Comparison of ENCODE assay signal across 8 cellular contexts in genomic region chr1:156571261-156571958, GRCh38. TPM values are rescaled to one million over a fixed set of nuclear protein-coding genes. Genes with fewer than 3 reads are reported as not detected.
DNase-seq lines count a peak whose midpoint lies in the region; ATAC-seq and TF ChIP-seq lines count a peak whose summit lies in the region.

No MANE protein-coding gene starts in this region.

- ATAC-seq in RWPE2 (ENCODE audit: low read depth): peak; percentile 58
- no peak for ATAC-seq in GM21723 (IDR thresholded peaks at IDR 0.05; ENCODE audit: unreplicated experiment)
- no peak for ATAC-seq in sciatic nerve

- H3K4me1 Mint-ChIP-seq in activated naive CD4-positive, alpha-beta T cell treated with anti-CD3 and anti-CD28 coated beads for 36 hours (ENCODE audit: low read depth): peaks cover 18% of the 10 kb centered on the region

- peak overlapping the region; percentile 93 for H3K4me3 Mint-ChIP-seq in activated naive CD4-positive, alpha-beta T cell treated with anti-CD3 and anti-CD28 coated beads for 36 hours

- intact Hi-C loops in activated naive CD4-positive, alpha-beta T cell treated with anti-CD3 and anti-CD28 coated beads for 36 hours (cut with micrococcal nuclease): loop anchor here (2.0 to 5.0 kb wide), 2 partner anchors 49 to 91 kb away; no protein-coding TSS in a partner anchor
- intact Hi-C loops in testis (cut with DNase I; ENCODE audit: low total_unique reads) (no loop called here), sciatic nerve (cut with DNase I) (no loop called here)

- no peak overlapping the region for H3K27ac Mint-ChIP-seq in activated naive CD4-positive, alpha-beta T cell treated with anti-CD3 and anti-CD28 coated beads for 36 hours

- H3K9me3 Mint-ChIP-seq in activated naive CD4-positive, alpha-beta T cell treated with anti-CD3 and anti-CD28 coated beads for 36 hours: no peaks in the 10 kb centered on the region

- H3K4me1 ChIP-seq in RWPE2 (ENCODE audit: insufficient read depth, poor library complexity, severe bottlenecking): peaks cover 10% of the 10 kb centered on the region
- H3K4me1 ChIP-seq in testis: peaks cover 12% of the 10 kb centered on the region

- CTCF ChIA-PET in activated naive CD4-positive, alpha-beta T cell treated with anti-CD3 and anti-CD28 coated beads for 36 hours (lab: Charles Lee): interaction anchor here (0.6 to 2.1 kb wide), 13 partner anchors 10 to 187 kb away, joined by 3 to 11 read pairs (median 3); no protein-coding TSS in a partner anchor

- H3K36me3 Mint-ChIP-seq in activated naive CD4-positive, alpha-beta T cell treated with anti-CD3 and anti-CD28 coated beads for 36 hours (ENCODE audit: low read depth): peaks cover 2% of the 10 kb centered on the region

- H3K27me3 ChIP-seq in RWPE2 (ENCODE audit: insufficient read depth, poor library complexity, severe bottlenecking) (no peaks in the 10 kb centered on the region), testis (no peaks in the 10 kb centered on the region)

- H3K4me3 ChIP-seq in RWPE2 (ENCODE audit: severe bottlenecking): peak overlapping the region; percentile 50
- H3K4me3 ChIP-seq in testis: no peak overlapping the region

- H3K27ac ChIP-seq in RWPE2 (ENCODE audit: poor library complexity, severe bottlenecking): peak overlapping the region; percentile 54
- no peak overlapping the region for H3K27ac ChIP-seq in testis

- DNase-seq in activated naive CD4-positive, alpha-beta T cell treated with anti-CD3 and anti-CD28 coated beads for 36 hours: no peak
- no peak for DNase-seq in activated naive CD4-positive, alpha-beta T cell treated with anti-CD3 and anti-CD28 coated beads, Interleukin-2, amount 50 U/mL, for 16 hours
- DNase-seq in RWPE2 (ENCODE audit: low spot score): no peak
- DNase-seq in fibroblast of the conjunctiva (ENCODE audit: low read depth): peak; percentile 87
- peak; percentile 75 for DNase-seq in stromal cell of bone marrow (ENCODE audit: low read depth)
- DNase-seq in testis: no peak
- DNase-seq in sciatic nerve (ENCODE audit: low spot score): no peak

- TF ChIP-seq POLR2A in testis (IDR thresholded peaks at IDR 0.05): no peak

- TF ChIP-seq CTCF in RWPE2 (IDR thresholded peaks at IDR 0.05; ENCODE audit: poor library complexity, severe bottlenecking) (no peak), testis (IDR thresholded peaks at IDR 0.05) (no peak)

- peaks cover 36% of the 10 kb centered on the region for H3K36me3 ChIP-seq in RWPE2 (ENCODE audit: low read depth)
- no peaks in the 10 kb centered on the region for H3K36me3 ChIP-seq in testis (ENCODE audit: low read depth, missing control alignments)

- H3K9me3 ChIP-seq in RWPE2 (ENCODE audit: severe bottlenecking) (no peaks in the 10 kb centered on the region), testis (no peaks in the 10 kb centered on the region)

- WGBS in testis, 2 donors: 31 to 41% methylated on average over 4 of the region's 4 CpGs

- H3K27me3 Mint-ChIP-seq in activated naive CD4-positive, alpha-beta T cell treated with anti-CD3 and anti-CD28 coated beads for 36 hours (ENCODE audit: low read depth): peaks cover 30% of the 10 kb centered on the region

RNA-seq across cellular contexts. Expression of gene IQGAP3, which starts 1.0 kb away (rescaled TPM):
- total RNA-seq in activated naive CD4-positive, alpha-beta T cell treated with anti-CD3 and anti-CD28 coated beads for 36 hours: 10 to 100 TPM in 1 of 2 experiments, 1 to 10 TPM in 1; 9.4 to 10.6 TPM
- total RNA-seq in testis (10 to 100 TPM in 1 of 2 donors, 1 to 10 TPM in 1; 8.2 to 13.4 TPM), sciatic nerve (0.76 TPM)
- 5.6 TPM for polyA plus RNA-seq in testis (ENCODE audit: insufficient read depth, low read depth, low replicate concordance)

RNA-seq across cellular contexts. Expression of gene TTC24, which starts 8.1 kb away (rescaled TPM):
- 1 to 10 TPM; 3.1 to 3.9 TPM for total RNA-seq in activated naive CD4-positive, alpha-beta T cell treated with anti-CD3 and anti-CD28 coated beads for 36 hours
- not detected for total RNA-seq in testis
- 0.38 TPM for polyA plus RNA-seq in testis (ENCODE audit: insufficient read depth, low read depth, low replicate concordance)
- total RNA-seq in sciatic nerve: not detected

RNA-seq across cellular contexts. Expression of gene NAXE, which starts 20.2 kb away (rescaled TPM):
- 10 to 100 TPM; 77.4 to 84.6 TPM for total RNA-seq in activated naive CD4-positive, alpha-beta T cell treated with anti-CD3 and anti-CD28 coated beads for 36 hours
- 100 to 1,000 TPM; 142 to 200 TPM for total RNA-seq in testis
- polyA plus RNA-seq in testis (ENCODE audit: insufficient read depth, low read depth, low replicate concordance): 110 TPM
- total RNA-seq in sciatic nerve: 47.3 TPM

RNA-seq across cellular contexts. Expression of gene GPATCH4, which starts 29.9 kb away (rescaled TPM):
- 10 to 100 TPM; 37.5 to 38.3 TPM for total RNA-seq in activated naive CD4-positive, alpha-beta T cell treated with anti-CD3 and anti-CD28 coated beads for 36 hours
- total RNA-seq in testis (10 to 100 TPM; 21.6 to 26.7 TPM), sciatic nerve (19.7 TPM)
- 18.5 TPM for polyA plus RNA-seq in testis (ENCODE audit: insufficient read depth, low read depth, low replicate concordance)

RNA-seq across cellular contexts. Expression of gene HAPLN2, which starts 47.8 kb away (rescaled TPM):
- total RNA-seq in activated naive CD4-positive, alpha-beta T cell treated with anti-CD3 and anti-CD28 coated beads for 36 hours: under 1 TPM; 0.40 to 0.55 TPM
- total RNA-seq in testis: 1 to 10 TPM; 5.5 to 6.0 TPM
- 1.5 TPM for polyA plus RNA-seq in testis (ENCODE audit: insufficient read depth, low read depth, low replicate concordance)
- total RNA-seq in sciatic nerve: 5.5 TPM

Comparison
In these comparisons a context has a peak if more than half of its experiments do, and no peak if none do; other contexts are left out.
1. DNase-seq: peak in fibroblast of the conjunctiva (single experiment) and stromal cell of bone marrow (single experiment); none in activated naive CD4-positive, alpha-beta T cell treated with anti-CD3 and anti-CD28 coated beads for 36 hours (single experiment), activated naive CD4-positive, alpha-beta T cell treated with anti-CD3 and anti-CD28 coated beads, Interleukin-2, amount 50 U/mL, for 16 hours (single experiment), RWPE2 (single experiment), testis (single experiment) and sciatic nerve (single experiment).